In genomic region chr15:28786521-28786920, GRCh38 we compare ENCODE assay signal across 22 cellular contexts.
A peak's percentile ranks its signal among the peaks of the same experiment; 100 is the strongest.
DNase-seq lines count a peak whose midpoint lies in the region; FAIRE-seq and TF ChIP-seq lines count a peak whose summit lies in the region.
"Had no signal": no experiment of that assay in that cellular context is flagged by ENCODE, and none has a peak within 500 bp of the region (broad histone marks: within the 10 kb centered on the region; RNA-seq: fewer than 3 reads in every experiment).

No MANE protein-coding gene starts in this region.

- no peaks in the 10 kb centered on the region for H3K4me1 ChIP-seq in osteoblast (ENCODE audit: insufficient read depth, low read length)
- H3K4me1 ChIP-seq: body of pancreas, Caco-2, lower lobe of right lung, pancreas had no signal

- no peaks in the 10 kb centered on the region for H3K36me3 ChIP-seq in osteoblast (ENCODE audit: insufficient read depth, low read length)
- H3K36me3 ChIP-seq: lower lobe of right lung, pancreas had no signal

- H3K9me3 ChIP-seq in osteoblast (ENCODE audit: low read depth, low read length), result no peaks in the 10 kb centered on the region
- H3K9me3 ChIP-seq: body of pancreas, Caco-2, lower lobe of right lung, pancreas had no signal

- H3K79me2 ChIP-seq in osteoblast (ENCODE audit: insufficient read depth, low read length), result no peaks in the 10 kb centered on the region

- H3K27me3 ChIP-seq in osteoblast (ENCODE audit: insufficient read depth, low read length), result no peaks in the 10 kb centered on the region
- H3K27me3 ChIP-seq: body of pancreas had no signal

- H2AFZ ChIP-seq in osteoblast (ENCODE audit: low read length), result no peak overlapping the region

- H3K27ac ChIP-seq in osteoblast (ENCODE audit: low read depth, low read length), result no peak overlapping the region
- H3K27ac ChIP-seq: body of pancreas, KMS-11, lower lobe of right lung, pancreas had no signal

- TF ChIP-seq CTCF in cardiac fibroblast (IDR thresholded peaks at IDR 0.05; ENCODE audit: low read depth, low read length) (no peak), osteoblast (IDR thresholded peaks at IDR 0.05; ENCODE audit: extremely low read depth, low read depth, low read length) (no peak)

- no peak overlapping the region for H3K4me3 ChIP-seq in cardiac fibroblast (replicated peaks in 1 of 2; ENCODE audit: low read depth in 2 of 2, low read length in 2 of 2)
- H3K4me3 ChIP-seq in skeletal muscle cell (ENCODE audit: low read depth, low read length), result no peak overlapping the region
- H3K4me3 ChIP-seq in osteoblast (ENCODE audit: insufficient read depth, low read length), result no peak overlapping the region
- H3K4me3 ChIP-seq: body of pancreas, lower lobe of right lung, pancreas had no signal

- no peaks in the 10 kb centered on the region for H4K20me1 ChIP-seq in osteoblast (ENCODE audit: insufficient read depth, low read length)

- FAIRE-seq in HTR-8/SVneo (lab: Jason Lieb, UNC), result no peak
- FAIRE-seq: islet of Langerhans, pancreas had no signal

- no peak overlapping the region for H3K4me2 ChIP-seq in osteoblast (ENCODE audit: insufficient read depth, low read length)
- H3K4me2 ChIP-seq: KMS-11 had no signal

- DNase-seq in GF-D8 (lab: John Stamatoyannopoulos, UW), result peak; percentile 55
- peak; percentile 82 for DNase-seq in NOMO-1 treated with DMSO at 0.1 percent for 48 hours (lab: John Stamatoyannopoulos, UW; ENCODE audit: unreplicated experiment)
- peak; percentile 56 to 80 for DNase-seq in cardiac fibroblast (ENCODE audit: low read depth in 2 of 2)
- DNase-seq in skeletal muscle cell (ENCODE audit: low read depth), result peak; percentile 13
- no peak for DNase-seq in osteoblast (ENCODE audit: insufficient read length, low spot score, missing footprints)
- no peak for DNase-seq in stimulated activated CD4-positive, alpha-beta T cell treated with anti-CD3 and anti-CD28 coated beads, Interleukin-4, amount 100 ng/mL, for 4 hours
- DNase-seq in HTR-8/SVneo (ENCODE audit: insufficient read length, low spot score), result no peak
- DNase-seq: activated naive CD4-positive, alpha-beta T cell; activated T-cell treated with anti-CD3 and anti-CD28 coated beads for 4 hours; body of pancreas; Caco-2; dermis blood vessel endothelial cell; lower lobe of right lung; NCI-H1417 treated with DMSO at 0.1 percent for 48 hours; NCI-H2171; NCI-H748 treated with DMSO at 0.1 percent for 48 hours; pancreas; RPMI8226; stimulated activated naive CD8-positive, alpha-beta T cell treated with anti-CD3 and anti-CD28 coated beads, Interleukin-15, Interleukin-2, amounts not matched to agents 100 U/mL and 50 U/mL, for 24 hours; SW 1271 had no signal

Comparison
In these comparisons a context has a peak if more than half of its experiments do, and no peak if none do; other contexts are left out.
1. DNase-seq: peak in GF-D8 (single experiment), NOMO-1 treated with DMSO at 0.1 percent for 48 hours (single experiment), cardiac fibroblast (2 of 2) and skeletal muscle cell (single experiment); none in osteoblast (single experiment), stimulated activated CD4-positive, alpha-beta T cell treated with anti-CD3 and anti-CD28 coated beads, Interleukin-4, amount 100 ng/mL, for 4 hours (0 of 2) and HTR-8/SVneo (single experiment).